7 cellular contexts compared by ENCODE assay signal in genomic region chrX:103831803-103832544, GRCh38. TPM values are rescaled to one million over a fixed set of nuclear protein-coding genes. Genes with fewer than 3 reads are reported as not detected.
DNase-seq lines count a peak whose midpoint lies in the region; ATAC-seq and TF ChIP-seq lines count a peak whose summit lies in the region.

A gene with protein sequence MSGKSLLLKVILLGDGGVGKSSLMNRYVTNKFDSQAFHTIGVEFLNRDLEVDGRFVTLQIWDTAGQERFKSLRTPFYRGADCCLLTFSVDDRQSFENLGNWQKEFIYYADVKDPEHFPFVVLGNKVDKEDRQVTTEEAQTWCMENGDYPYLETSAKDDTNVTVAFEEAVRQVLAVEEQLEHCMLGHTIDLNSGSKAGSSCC (minus strand): TSS chrX:103832257. CDS start chrX:103825784, 6,473 bp downstream.

- DNase-seq in NCI-H2107 (lab: John Stamatoyannopoulos, UW) (peak; percentile 53), mesothelial cell of epicardium (ENCODE audit: low spot score in 2 of 2, unreplicated experiment in 2 of 2) (peak; percentile 34 to 59)
- peak; percentile 69 for DNase-seq in activated CD8-positive, alpha-beta memory T cell treated with anti-CD3 and anti-CD28 coated beads, Interleukin-2, amount 10 ng/mL, durations not matched to agents 7 days and 5 days
- peak; percentile 33 for DNase-seq in stimulated activated CD8-positive, alpha-beta memory T cell treated with anti-CD3 and anti-CD28 coated beads, Interleukin-4, amount 100 ng/mL, for 48 hours

- no peak within 1 kb of the TSS for H3K27ac Mint-ChIP-seq in activated CD8-positive, alpha-beta memory T cell treated with anti-CD3 and anti-CD28 coated beads, Interleukin-2, amount 10 ng/mL, durations not matched to agents 7 days and 5 days
- H3K27ac Mint-ChIP-seq in mesothelial cell of epicardium = no peak within 1 kb of the TSS

- no peaks in the 10 kb centered on the region for H3K27me3 ChIP-seq in endocrine pancreas (ENCODE audit: control insufficient read depth, insufficient read depth, low read length)

- CTCF ChIA-PET in activated CD8-positive, alpha-beta memory T cell treated with anti-CD3 and anti-CD28 coated beads, Interleukin-2, amount 10 ng/mL, durations not matched to agents 7 days and 5 days (lab: Charles Lee) = interaction anchor here (1.1 to 2.5 kb wide), 4 partner anchors 12 to 304 kb away, joined by 4 to 12 read pairs (median 6); no protein-coding TSS in a partner anchor

- H3K9ac ChIP-seq in endocrine pancreas (ENCODE audit: control insufficient read depth, insufficient read depth, low read length) = peak within 1 kb of the TSS; percentile 87

- H3K27me3 Mint-ChIP-seq in activated CD8-positive, alpha-beta memory T cell treated with anti-CD3 and anti-CD28 coated beads, Interleukin-2, amount 10 ng/mL, durations not matched to agents 7 days and 5 days = peaks cover 13% of the 10 kb centered on the region
- peaks cover 37% of the 10 kb centered on the region for H3K27me3 Mint-ChIP-seq in mesothelial cell of epicardium (ENCODE audit: low read depth)

- TF ChIP-seq CTCF in mesothelial cell of epicardium (IDR thresholded peaks at IDR 0.05; ENCODE audit: unreplicated experiment) = no peak

- H3K36me3 ChIP-seq in endocrine pancreas (ENCODE audit: control insufficient read depth, insufficient read depth, low read length) = no peaks in the 10 kb centered on the region

- ATAC-seq in GM18511 (IDR thresholded peaks at IDR 0.05; ENCODE audit: unreplicated experiment) (peak; percentile 96), HG02870 (IDR thresholded peaks at IDR 0.05; ENCODE audit: unreplicated experiment) (peak; percentile 83)
- ATAC-seq in activated CD8-positive, alpha-beta memory T cell treated with anti-CD3 and anti-CD28 coated beads, Interleukin-2, amount 10 ng/mL, durations not matched to agents 7 days and 5 days = peak; percentile 94

- H3K9me3 ChIP-seq in endocrine pancreas (ENCODE audit: control insufficient read depth, low read length) = no peaks in the 10 kb centered on the region

- no peaks in the 10 kb centered on the region for H3K4me1 ChIP-seq in endocrine pancreas (ENCODE audit: control insufficient read depth, insufficient read depth, low read length)

- H3K4me1 Mint-ChIP-seq in activated CD8-positive, alpha-beta memory T cell treated with anti-CD3 and anti-CD28 coated beads, Interleukin-2, amount 10 ng/mL, durations not matched to agents 7 days and 5 days = peaks cover 3% of the 10 kb centered on the region
- no peaks in the 10 kb centered on the region for H3K4me1 Mint-ChIP-seq in mesothelial cell of epicardium

- H3K36me3 Mint-ChIP-seq in activated CD8-positive, alpha-beta memory T cell treated with anti-CD3 and anti-CD28 coated beads, Interleukin-2, amount 10 ng/mL, durations not matched to agents 7 days and 5 days = no peaks in the 10 kb centered on the region
- no peaks in the 10 kb centered on the region for H3K36me3 Mint-ChIP-seq in mesothelial cell of epicardium

- H3K9me3 Mint-ChIP-seq in activated CD8-positive, alpha-beta memory T cell treated with anti-CD3 and anti-CD28 coated beads, Interleukin-2, amount 10 ng/mL, durations not matched to agents 7 days and 5 days (ENCODE audit: low read depth) = no peaks in the 10 kb centered on the region
- peaks cover 18% of the 10 kb centered on the region for H3K9me3 Mint-ChIP-seq in mesothelial cell of epicardium

- peak within 1 kb of the TSS; percentile 73 for H3K4me3 Mint-ChIP-seq in activated CD8-positive, alpha-beta memory T cell treated with anti-CD3 and anti-CD28 coated beads, Interleukin-2, amount 10 ng/mL, durations not matched to agents 7 days and 5 days
- peak within 1 kb of the TSS; percentile 82 for H3K4me3 Mint-ChIP-seq in mesothelial cell of epicardium

- H3K4me3 ChIP-seq in endocrine pancreas (ENCODE audit: control insufficient read depth, insufficient read depth, low read length) = peak within 1 kb of the TSS; percentile 82

RNA-seq across cellular contexts. Expression of the gene that starts here (rescaled TPM):
- total RNA-seq in activated CD8-positive, alpha-beta memory T cell treated with anti-CD3 and anti-CD28 coated beads, Interleukin-2, amount 10 ng/mL, durations not matched to agents 7 days and 5 days = under 1 TPM; 0.19 to 0.26 TPM
- total RNA-seq in mesothelial cell of epicardium = 1.6 to 1.9 TPM (median 1.9 TPM) in 3 replicates

Comparison
In these comparisons a context has a peak if more than half of its experiments do, and no peak if none do; other contexts are left out.
1. Peak in every context shown above with its lines: DNase-seq, ATAC-seq and H3K4me3 ChIP-seq.
2. Peak in DNase-seq and ATAC-seq in activated CD8-positive, alpha-beta memory T cell treated with anti-CD3 and anti-CD28 coated beads, Interleukin-2, amount 10 ng/mL, durations not matched to agents 7 days and 5 days; RNA of the gene not detected or under 1 TPM.